In genomic region chr20:32823737-32824588, GRCh38 we compare ENCODE assay signal across 1 cellular context.
TF ChIP-seq lines count a peak whose summit lies in the region.

No MANE protein-coding gene starts in this region.

TF ChIP-seq in HepG2, 621 proteins besides CTCF, POLR2A, EP300 and RAD21 (continued from another document and continues in another):
- TF ChIP-seq PATZ1 (CRISPR knock-in tag; IDR thresholded peaks at IDR 0.05) (0 out of 2 replicates have a peak, but pooled peaks have one; percentile 30), PCBP2 (optimal IDR thresholded peaks at IDR 0.05; ENCODE audit: low read depth, low read length, poor library complexity, severe bottlenecking) (no peak), KLF15 (CRISPR knock-in tag; IDR thresholded peaks at IDR 0.05; ENCODE audit: borderline replicate concordance) (no peak), ZNF652 (CRISPR knock-in tag; IDR thresholded peaks at IDR 0.05; ENCODE audit: borderline replicate concordance, low read depth) (no peak), SOX13 (IDR thresholded peaks at IDR 0.05) (no peak), SOX13 (CRISPR knock-in tag; conservative IDR thresholded peaks at IDR 0.05 in 1 of 2, IDR thresholded peaks at IDR 0.05 in 1 of 2) (peak in 1 of 2 experiments; percentile 27; a peak in 1 of 4 replicates), ZNF614 (CRISPR knock-in tag; IDR thresholded peaks at IDR 0.05; ENCODE audit: borderline replicate concordance) (peak; percentile 53; the same call in 1 of the 2 replicates), SALL2 (CRISPR knock-in tag; IDR thresholded peaks at IDR 0.05) (no peak), ZMAT5 (CRISPR knock-in tag; IDR thresholded peaks at IDR 0.05; ENCODE audit: borderline replicate concordance, low read depth) (no peak), ZSCAN29 (CRISPR knock-in tag; conservative IDR thresholded peaks at IDR 0.05) (no peak), ZNF543 (CRISPR knock-in tag; IDR thresholded peaks at IDR 0.05) (no peak), HMGXB4 (CRISPR knock-in tag; IDR thresholded peaks at IDR 0.05; ENCODE audit: borderline replicate concordance in 1 of 2, low read depth in 1 of 2) (no peak), TBP (CRISPR knock-in tag; IDR thresholded peaks at IDR 0.05) (no peak), ZNF251 (CRISPR knock-in tag; IDR thresholded peaks at IDR 0.05) (no peak), ZBTB26 (CRISPR knock-in tag; IDR thresholded peaks at IDR 0.05; ENCODE audit: borderline replicate concordance) (no peak), DR1 (CRISPR knock-in tag; IDR thresholded peaks at IDR 0.05) (no peak), POGK (CRISPR knock-in tag; conservative IDR thresholded peaks at IDR 0.05) (peak; percentile 100), ZNF839 (CRISPR knock-in tag; IDR thresholded peaks at IDR 0.05; ENCODE audit: borderline replicate concordance) (no peak), YEATS4 (CRISPR knock-in tag; IDR thresholded peaks at IDR 0.05; ENCODE audit: borderline replicate concordance) (no peak), ZBTB40 (IDR thresholded peaks at IDR 0.05) (no peak), ZBTB40 (CRISPR knock-in tag; IDR thresholded peaks at IDR 0.05) (no peak), FOXO1 (CRISPR knock-in tag; IDR thresholded peaks at IDR 0.05) (peak; percentile 84), CENPX (CRISPR knock-in tag; IDR thresholded peaks at IDR 0.05) (no peak), MXD4 (CRISPR knock-in tag; IDR thresholded peaks at IDR 0.05) (no peak), TP53 (CRISPR knock-in tag; conservative IDR thresholded peaks at IDR 0.05) (no peak), CCAR2 (optimal IDR thresholded peaks at IDR 0.05; ENCODE audit: low read depth, low read length) (no peak), ZNF335 (CRISPR knock-in tag; IDR thresholded peaks at IDR 0.05) (no peak), XRCC5 (optimal IDR thresholded peaks at IDR 0.05; ENCODE audit: low read length) (no peak), LRRFIP1 (CRISPR knock-in tag; conservative IDR thresholded peaks at IDR 0.05) (no peak), ZNF605 (CRISPR knock-in tag; IDR thresholded peaks at IDR 0.05) (no peak), THYN1 (CRISPR knock-in tag; IDR thresholded peaks at IDR 0.05; ENCODE audit: borderline replicate concordance, low read depth) (no peak), ZNF207 (IDR thresholded peaks at IDR 0.05; ENCODE audit: borderline replicate concordance) (no peak), ZNF180 (CRISPR knock-in tag; IDR thresholded peaks at IDR 0.05; ENCODE audit: borderline replicate concordance, low read depth) (no peak), SP2 (CRISPR knock-in tag; IDR thresholded peaks at IDR 0.05) (no peak), SRF (IDR thresholded peaks at IDR 0.05; ENCODE audit: low read depth, low read length) (no peak), ZNF710 (CRISPR knock-in tag; IDR thresholded peaks at IDR 0.05; ENCODE audit: borderline replicate concordance) (no peak), ARNT (IDR thresholded peaks at IDR 0.05) (no peak)
